In genomic region chr7:155857141-155857540, GRCh38 we compare ENCODE assay signal across 17 cellular contexts. TPM values are rescaled to one million over a fixed set of nuclear protein-coding genes. Genes with fewer than 3 reads are reported as not detected.
DNase-seq lines count a peak whose midpoint lies in the region; ATAC-seq and TF ChIP-seq lines count a peak whose summit lies in the region.
"Had no signal": no experiment of that assay in that cellular context is flagged by ENCODE, and none has a peak within 500 bp of the region (broad histone marks: within the 10 kb centered on the region; RNA-seq: fewer than 3 reads in every experiment).

No MANE protein-coding gene starts in this region.

- intact Hi-C loops in cardiac septum (cut with DNase I) (no loop called here), heart right ventricle (cut with DNase I) (no loop called here)

- H3K27ac Mint-ChIP-seq in type B pancreatic cell = no peak overlapping the region
- H3K27ac Mint-ChIP-seq in activated naive CD8-positive, alpha-beta T cell treated with anti-CD3 and anti-CD28 coated beads for 36 hours = no peak overlapping the region
- H3K27ac Mint-ChIP-seq: CD4-positive, alpha-beta memory T cell; H9 had no signal

- TF ChIP-seq CTCF in heart right ventricle (IDR thresholded peaks at IDR 0.05) = no peak
- TF ChIP-seq CTCF in coronary artery (IDR thresholded peaks at IDR 0.05) = no peak
- no peak for TF ChIP-seq CTCF in omental fat pad (IDR thresholded peaks at IDR 0.05)
- TF ChIP-seq CTCF in type B pancreatic cell (conservative IDR thresholded peaks at IDR 0.05) = no peak

- DNase-seq in cardiac septum (ENCODE audit: low spot score) (peak; percentile 12), heart right ventricle (no peak), coronary artery (ENCODE audit: low spot score) (peak; percentile 38), omental fat pad (ENCODE audit: low spot score) (peak; percentile 11), type B pancreatic cell (ENCODE audit: extremely low spot score, unreplicated experiment) (peak; percentile 7), retina (no peak)
- DNase-seq in activated naive CD8-positive, alpha-beta T cell treated with anti-CD3 and anti-CD28 coated beads for 36 hours = no peak
- DNase-seq: BE2C; CD4-positive, alpha-beta memory T cell; DMS79; GOT3; H9 had no signal

- H3K4me1 Mint-ChIP-seq in type B pancreatic cell (ENCODE audit: unreplicated experiment) = no peaks in the 10 kb centered on the region
- no peaks in the 10 kb centered on the region for H3K4me1 Mint-ChIP-seq in activated naive CD8-positive, alpha-beta T cell treated with anti-CD3 and anti-CD28 coated beads for 36 hours
- H3K4me1 Mint-ChIP-seq: CD4-positive, alpha-beta memory T cell; H9 had no signal

- H3K9me3 Mint-ChIP-seq in type B pancreatic cell = no peaks in the 10 kb centered on the region
- H3K9me3 Mint-ChIP-seq in activated naive CD8-positive, alpha-beta T cell treated with anti-CD3 and anti-CD28 coated beads for 36 hours = peaks cover 2% of the 10 kb centered on the region
- H3K9me3 Mint-ChIP-seq: H9 had no signal

- H3K27me3 ChIP-seq in heart right ventricle = peaks cover 0 to 21% (median 0%) of the 10 kb centered on the region in 7 donors
- H3K27me3 ChIP-seq: BE2C had no signal

- peaks cover 0 to 15% (median 6%) of the 10 kb centered on the region in 9 donors for H3K4me1 ChIP-seq in heart right ventricle
- H3K4me1 ChIP-seq: BE2C had no signal

- no peaks in the 10 kb centered on the region for H3K36me3 Mint-ChIP-seq in type B pancreatic cell
- no peaks in the 10 kb centered on the region for H3K36me3 Mint-ChIP-seq in activated naive CD8-positive, alpha-beta T cell treated with anti-CD3 and anti-CD28 coated beads for 36 hours
- H3K36me3 Mint-ChIP-seq: CD4-positive, alpha-beta memory T cell had no signal

- no peak overlapping the region for H3K4me3 ChIP-seq in heart right ventricle
- no peak overlapping the region for H3K4me3 ChIP-seq in coronary artery
- H3K4me3 ChIP-seq: GM12878 had no signal

- WGBS in heart right ventricle, 2 donors = 75 to 88% methylated on average over 3 of the region's 3 CpGs

- no peak overlapping the region for H3K4me3 Mint-ChIP-seq in type B pancreatic cell
- no peak overlapping the region for H3K4me3 Mint-ChIP-seq in activated naive CD8-positive, alpha-beta T cell treated with anti-CD3 and anti-CD28 coated beads for 36 hours
- H3K4me3 Mint-ChIP-seq: CD4-positive, alpha-beta memory T cell; H9 had no signal

- H3K9me3 ChIP-seq in heart right ventricle = peaks cover 0 to 23% (median 3%) of the 10 kb centered on the region in 11 donors
- H3K9me3 ChIP-seq: BE2C had no signal

- ATAC-seq in heart right ventricle (no peak), omental fat pad (ENCODE audit: low FRiP score) (no peak), GM18858 (IDR thresholded peaks at IDR 0.05; ENCODE audit: unreplicated experiment) (no peak)
- ATAC-seq: GM12878 had no signal

- H3K36me3 ChIP-seq in heart right ventricle = no peaks in the 10 kb centered on the region
- H3K36me3 ChIP-seq: BE2C had no signal

- peaks cover 5% of the 10 kb centered on the region for H3K27me3 Mint-ChIP-seq in type B pancreatic cell
- peaks cover 13% of the 10 kb centered on the region for H3K27me3 Mint-ChIP-seq in activated naive CD8-positive, alpha-beta T cell treated with anti-CD3 and anti-CD28 coated beads for 36 hours

- no peak overlapping the region for H3K27ac ChIP-seq in heart right ventricle
- no peak overlapping the region for H3K27ac ChIP-seq in coronary artery
- H3K27ac ChIP-seq: C4-2B had no signal

RNA-seq across cellular contexts. Expression of gene SHH, which starts 44.9 kb away (rescaled TPM):
- total RNA-seq in cardiac septum = not detected
- total RNA-seq in heart right ventricle = not detected
- not detected for polyA plus RNA-seq in heart right ventricle
- total RNA-seq in omental fat pad = not detected
- total RNA-seq in type B pancreatic cell (ENCODE audit: low replicate concordance) = 24.9 and 28.3 TPM in 2 replicates
- not detected for total RNA-seq in activated naive CD8-positive, alpha-beta T cell treated with anti-CD3 and anti-CD28 coated beads for 36 hours
- total RNA-seq: CD4-positive, alpha-beta memory T cell; G401; GM12878 had no signal
- polyA plus RNA-seq: AG04450, GM12878 had no signal

Comparison
In these comparisons a context has a peak if more than half of its experiments do, and no peak if none do; other contexts are left out.
1. DNase-seq: peak in cardiac septum (single experiment), coronary artery (single experiment), omental fat pad (single experiment) and type B pancreatic cell (single experiment); none in heart right ventricle (0 of 2), activated naive CD8-positive, alpha-beta T cell treated with anti-CD3 and anti-CD28 coated beads for 36 hours (single experiment) and retina (single experiment).
2. RNA of gene SHH, which starts 44.9 kb away (total RNA-seq): 24.9 to 28.3 TPM in type B pancreatic cell; not detected in cardiac septum (single experiment), not detected in activated naive CD8-positive, alpha-beta T cell treated with anti-CD3 and anti-CD28 coated beads for 36 hours, not detected in heart right ventricle and not detected in omental fat pad; every median in the first group is over 10 times any median in the second.